Comparison of ENCODE assay signal across 20 cellular contexts in the genomic region with DNA sequence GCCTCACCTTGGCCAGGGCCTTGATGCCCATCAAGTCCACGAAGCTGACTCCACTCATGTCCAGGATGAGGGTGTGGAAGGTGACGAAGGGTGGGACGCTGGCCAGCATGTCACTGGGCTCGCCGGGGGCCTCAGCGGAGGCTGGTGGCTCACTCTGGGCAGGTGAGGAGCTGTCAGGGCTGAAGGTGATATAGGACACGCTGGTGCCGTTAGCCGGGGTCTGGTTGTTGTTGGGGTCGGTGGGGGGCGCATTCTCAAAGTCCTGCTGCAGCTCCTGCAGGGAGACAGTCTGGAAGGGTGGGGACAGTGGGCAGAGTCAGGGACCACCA. TPM values are rescaled to one million over a fixed set of nuclear protein-coding genes. Genes with fewer than 3 reads are reported as not detected.
"Had no signal": no experiment of that assay in that cellular context is flagged by ENCODE, and none has a peak within 500 bp of the region (broad histone marks: within the 10 kb centered on the region; RNA-seq: fewer than 3 reads in every experiment).

No MANE protein-coding gene starts in this region.

- H3K27ac Mint-ChIP-seq: activated naive CD4-positive, alpha-beta T cell treated with anti-CD3 and anti-CD28 coated beads, Interleukin-2, amount 50 U/mL, for 72 hours; nephron; T-cell had no signal

- ATAC-seq: activated CD4-positive, CD25-positive, alpha-beta regulatory T cell treated with anti-CD3 and anti-CD28 coated beads, Interleukin-2, amount 50 U/mL, for 24 hours; activated naive CD4-positive, alpha-beta T cell treated with anti-CD3 and anti-CD28 coated beads, Interleukin-2, amount 50 U/mL, for 72 hours; activated T-cell treated with anti-CD3 and anti-CD28 coated beads, Interleukin-2, amount 50 U/mL, for 4 hours; T-cell had no signal

- H3K36me3 Mint-ChIP-seq: activated naive CD4-positive, alpha-beta T cell treated with anti-CD3 and anti-CD28 coated beads, Interleukin-2, amount 50 U/mL, for 72 hours; T-cell had no signal

- H3K36me3 ChIP-seq: esophagus squamous epithelium, tibial artery had no signal

- H3K27ac ChIP-seq: esophagus squamous epithelium had no signal

- H3K9me3 Mint-ChIP-seq: activated naive CD4-positive, alpha-beta T cell treated with anti-CD3 and anti-CD28 coated beads, Interleukin-2, amount 50 U/mL, for 72 hours; activated T-cell treated with anti-CD3 and anti-CD28 coated beads, Interleukin-2, amount 50 U/mL, for 4 hours; nephron; T-cell had no signal

- H3K4me3 ChIP-seq: esophagus squamous epithelium, tibial artery had no signal

- H3K27me3 Mint-ChIP-seq: T-cell had no signal

- H3K27me3 ChIP-seq: tibial artery had no signal

- H3K4me3 Mint-ChIP-seq: activated T-cell treated with anti-CD3 and anti-CD28 coated beads, Interleukin-2, amount 50 U/mL, for 4 hours; nephron; T-cell had no signal

- DNase-seq: activated CD4-positive, alpha-beta T cell treated with anti-CD3 and anti-CD28 coated beads, Interleukin-2, amount 50 U/mL, for 1 hour; activated gamma-delta T cell; activated T-cell treated with anti-CD3 and anti-CD28 coated beads, Interleukin-2, amount 50 U/mL, for 4 hours; caudate nucleus; effector CD4-positive, alpha-beta T cell; esophagus squamous epithelium; glutamatergic neuron; kidney glomerular epithelial cell; SK-N-SH; stimulated activated CD4-positive, alpha-beta T cell treated with anti-CD3 and anti-CD28 coated beads, Interleukin-12 subunit alpha, Interleukin-12 subunit beta, amount 100 ng/mL, for 4 hours; stimulated activated CD4-positive, alpha-beta T cell treated with anti-CD3 and anti-CD28 coated beads, Interleukin-2, amount 100 ng/mL, for 24 hours; T-helper 9 cell had no signal

- H3K9me3 ChIP-seq: esophagus squamous epithelium, SK-N-SH, tibial artery had no signal

- H3K4me1 Mint-ChIP-seq: T-cell had no signal

RNA-seq across cellular contexts. Expression of a gene that starts 21.7 kb away (rescaled TPM):
- total RNA-seq: activated naive CD4-positive, alpha-beta T cell treated with anti-CD3 and anti-CD28 coated beads, Interleukin-2, amount 50 U/mL, for 72 hours; activated T-cell treated with anti-CD3 and anti-CD28 coated beads, Interleukin-2, amount 50 U/mL, for 4 hours; fibroblast of villous mesenchyme; liver; pulmonary artery endothelial cell had no signal
